ENCODE assay signal across 21 cellular contexts in the genomic region with DNA sequence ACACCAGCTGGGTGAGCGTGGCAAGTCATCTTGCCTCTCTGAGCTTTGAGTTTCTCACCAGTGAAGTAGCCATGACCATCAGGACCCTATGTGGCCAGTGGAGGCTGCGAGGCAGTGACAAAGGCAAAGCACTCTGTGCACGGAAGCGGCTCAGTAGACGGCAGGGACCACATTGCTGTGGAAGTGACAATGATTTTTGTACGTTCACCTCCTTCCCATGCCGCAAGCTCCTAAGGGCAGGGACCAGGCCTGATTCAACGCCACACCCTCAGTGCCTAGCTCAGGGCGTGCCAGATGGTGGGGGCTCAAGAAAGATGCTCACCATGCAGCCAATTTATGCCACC.
"Had no signal": no experiment of that assay in that cellular context is flagged by ENCODE, and none has a peak within 500 bp of the region (broad histone marks: within the 10 kb centered on the region; RNA-seq: fewer than 3 reads in every experiment).

No MANE protein-coding gene starts in this region.

- FAIRE-seq: astrocyte, small intestine had no signal

- H3K27ac Mint-ChIP-seq: activated CD4-positive, alpha-beta memory T cell treated with anti-CD3 and anti-CD28 coated beads, Interleukin-2, amount 10 ng/mL, durations not matched to agents 7 days and 5 days; activated naive CD8-positive, alpha-beta T cell treated with anti-CD3 and anti-CD28 coated beads for 36 hours; activated T-cell treated with anti-CD3 and anti-CD28 coated beads, Interleukin-2, amount 50 U/mL, for 24 hours; activated T-helper 17 cell treated with anti-CD3 and anti-CD28 coated beads, Interleukin-2, amount 50 U/mL, for 72 hours; endodermal cell; mesothelial cell of epicardium; stimulated activated memory B cell treated with anti-CD40 and anti-IgM and Interleukin-4, amounts not matched to agents 10 μg/mL and 1 μg/mL and 100 μg/mL, for 72 hours had no signal

- H3K4me3 Mint-ChIP-seq: activated CD4-positive, alpha-beta memory T cell treated with anti-CD3 and anti-CD28 coated beads, Interleukin-2, amount 10 ng/mL, durations not matched to agents 7 days and 5 days; activated naive CD8-positive, alpha-beta T cell treated with anti-CD3 and anti-CD28 coated beads for 36 hours; activated T-cell treated with anti-CD3 and anti-CD28 coated beads, Interleukin-2, amount 50 U/mL, for 24 hours; activated T-helper 17 cell treated with anti-CD3 and anti-CD28 coated beads, Interleukin-2, amount 50 U/mL, for 72 hours; endodermal cell; mesothelial cell of epicardium; stimulated activated memory B cell treated with anti-CD40 and anti-IgM and Interleukin-4, amounts not matched to agents 10 μg/mL and 1 μg/mL and 100 μg/mL, for 72 hours had no signal

- ATAC-seq: activated T-helper 17 cell treated with anti-CD3 and anti-CD28 coated beads, Interleukin-2, amount 50 U/mL, for 72 hours; heart left ventricle; left colon; sciatic nerve; SK-N-SH treated with all-trans-retinoic acid at 6 μM for 48 hours; stimulated activated memory B cell treated with anti-CD40 and anti-IgM and Interleukin-4, amounts not matched to agents 10 μg/mL and 1 μg/mL and 100 μg/mL, for 72 hours had no signal

- H3K36me3 ChIP-seq: colonic mucosa, heart left ventricle had no signal

- H3K36me3 Mint-ChIP-seq: activated naive CD8-positive, alpha-beta T cell treated with anti-CD3 and anti-CD28 coated beads for 36 hours; mesothelial cell of epicardium; stimulated activated memory B cell treated with anti-CD40 and anti-IgM and Interleukin-4, amounts not matched to agents 10 μg/mL and 1 μg/mL and 100 μg/mL, for 72 hours had no signal

- DNase-seq: activated CD4-positive, alpha-beta memory T cell treated with anti-CD3 and anti-CD28 coated beads, Interleukin-2, amount 10 ng/mL, durations not matched to agents 7 days and 5 days; activated CD4-positive, alpha-beta T cell treated with anti-CD3 and anti-CD28 coated beads for 48 hours; activated naive CD4-positive, alpha-beta T cell treated with Interleukin-2 at 50 U/mL for 16 hours; activated naive CD8-positive, alpha-beta T cell treated with anti-CD3 and anti-CD28 coated beads for 36 hours; activated T-cell treated with anti-CD3 and anti-CD28 coated beads, Interleukin-2, amount 50 U/mL, for 24 hours; colonic mucosa; heart left ventricle; left colon; occipital lobe; posterior cingulate gyrus; small intestine; stimulated activated CD4-positive, alpha-beta T cell treated with anti-CD3 and anti-CD28 coated beads, Interleukin-15, amount 100 ng/mL, for 24 hours; trophoblast cell had no signal

- H3K9me3 Mint-ChIP-seq: activated CD4-positive, alpha-beta memory T cell treated with anti-CD3 and anti-CD28 coated beads, Interleukin-2, amount 10 ng/mL, durations not matched to agents 7 days and 5 days; activated naive CD8-positive, alpha-beta T cell treated with anti-CD3 and anti-CD28 coated beads for 36 hours; activated T-cell treated with anti-CD3 and anti-CD28 coated beads, Interleukin-2, amount 50 U/mL, for 24 hours; activated T-helper 17 cell treated with anti-CD3 and anti-CD28 coated beads, Interleukin-2, amount 50 U/mL, for 72 hours; mesothelial cell of epicardium had no signal

- H3K27ac ChIP-seq: colonic mucosa, heart left ventricle had no signal

- H3K4me1 Mint-ChIP-seq: activated CD4-positive, alpha-beta memory T cell treated with anti-CD3 and anti-CD28 coated beads, Interleukin-2, amount 10 ng/mL, durations not matched to agents 7 days and 5 days; activated naive CD8-positive, alpha-beta T cell treated with anti-CD3 and anti-CD28 coated beads for 36 hours; activated T-helper 17 cell treated with anti-CD3 and anti-CD28 coated beads, Interleukin-2, amount 50 U/mL, for 72 hours; mesothelial cell of epicardium; stimulated activated memory B cell treated with anti-CD40 and anti-IgM and Interleukin-4, amounts not matched to agents 10 μg/mL and 1 μg/mL and 100 μg/mL, for 72 hours had no signal

- H3K4me1 ChIP-seq: colonic mucosa, heart left ventricle had no signal

- H3K4me3 ChIP-seq: colonic mucosa, heart left ventricle, lung had no signal

- H3K27me3 ChIP-seq: colonic mucosa had no signal

- H3K9me3 ChIP-seq: colonic mucosa had no signal
